ENCODE assay signal across 8 cellular contexts in genomic region chr17:35088911-35089845, GRCh38. TPM values are rescaled to one million over a fixed set of nuclear protein-coding genes. Genes with fewer than 3 reads are reported as not detected.
A peak's percentile ranks its signal among the peaks of the same experiment; 100 is the strongest.
DNase-seq lines count a peak whose midpoint lies in the region; ATAC-seq and TF ChIP-seq lines count a peak whose summit lies in the region.

No MANE protein-coding gene starts in this region.

- peak; percentile 57 for TF ChIP-seq POLR2A in GM18951 (IDR thresholded peaks at IDR 0.05; ENCODE audit: extremely low read depth, insufficient read depth, insufficient read length)

- intact Hi-C loops in activated CD4-positive, alpha-beta T cell treated with anti-CD3 and anti-CD28 coated beads for 36 hours (cut with DNase I, micrococcal nuclease), result loop anchor here (1.0 to 5.0 kb wide), 14 partner anchors 14 to 498 kb away; partner anchors contain the start of genes CCT6B (in 2 of the 2), LIG3 (in 2 of the 2), RAD51D (in 2 of the 2) and RFFL (in 2 of the 2)
- intact Hi-C loops in left colon (cut with DNase I, micrococcal nuclease), result no loop called here

- POLR2A ChIA-PET in activated CD4-positive, alpha-beta T cell treated with anti-CD3 and anti-CD28 coated beads for 36 hours (lab: Charles Lee), result interaction anchor here (0.6 to 1.3 kb wide), 7 partner anchors 16 to 70 kb away, joined by 3 to 10 read pairs (median 4); partner anchors contain the start of gene RAD51D

- DNase-seq in AML-193 (lab: John Stamatoyannopoulos, UW), result peak; percentile 83 to 85
- peak; percentile 50 for DNase-seq in NCI-H2227 treated with DMSO at 0.1 percent for 48 hours (lab: John Stamatoyannopoulos, UW)
- peak; percentile 95 for DNase-seq in activated CD4-positive, alpha-beta T cell treated with anti-CD3 and anti-CD28 coated beads for 36 hours
- peak; percentile 80 to 91 for DNase-seq in left colon
- peak; percentile 89 to 92 for DNase-seq in stimulated activated CD4-positive, alpha-beta T cell treated with anti-CD3 and anti-CD28 coated beads, Interleukin-2, amount 100 ng/mL, for 24 hours

- peaks cover 2% of the 10 kb centered on the region for H3K36me3 Mint-ChIP-seq in activated CD4-positive, alpha-beta T cell treated with anti-CD3 and anti-CD28 coated beads for 36 hours (ENCODE audit: low read depth)

- CTCF ChIA-PET in activated CD4-positive, alpha-beta T cell treated with anti-CD3 and anti-CD28 coated beads for 36 hours (lab: Charles Lee), result interaction anchor here (0.6 to 2.8 kb wide), 26 partner anchors 9 to 1513 kb away, joined by 3 to 34 read pairs (median 6); partner anchors contain the start of genes RAD51D and RFFL

- peaks cover 52% of the 10 kb centered on the region for H3K4me1 Mint-ChIP-seq in activated CD4-positive, alpha-beta T cell treated with anti-CD3 and anti-CD28 coated beads for 36 hours

- H3K27ac Mint-ChIP-seq in activated CD4-positive, alpha-beta T cell treated with anti-CD3 and anti-CD28 coated beads for 36 hours, result peak overlapping the region; percentile 97

- peak overlapping the region; percentile 89 for H3K4me3 Mint-ChIP-seq in activated CD4-positive, alpha-beta T cell treated with anti-CD3 and anti-CD28 coated beads for 36 hours

- H3K27me3 Mint-ChIP-seq in activated CD4-positive, alpha-beta T cell treated with anti-CD3 and anti-CD28 coated beads for 36 hours, result no peaks in the 10 kb centered on the region

- H3K9me3 Mint-ChIP-seq in activated CD4-positive, alpha-beta T cell treated with anti-CD3 and anti-CD28 coated beads for 36 hours (ENCODE audit: low read depth), result no peaks in the 10 kb centered on the region

- in situ Hi-C loops in GM18951 (cut with MboI; ENCODE audit: low sequenced_read_pairs, unreplicated experiment), result no loop called here

- ATAC-seq in HG03139 (IDR thresholded peaks at IDR 0.05; ENCODE audit: unreplicated experiment), result peak; percentile 60
- ATAC-seq in activated CD4-positive, alpha-beta T cell treated with anti-CD3 and anti-CD28 coated beads for 36 hours, result peak; percentile 77
- ATAC-seq in left colon, result peak; percentile 76

- peak overlapping the region; percentile 96 for H3K27ac ChIP-seq in cingulate gyrus (ENCODE audit: low read depth, low read length)

RNA-seq across cellular contexts. Expression of gene RFFL, which starts 25.7 kb away (rescaled TPM):
- 10 to 100 TPM; 19.2 to 22.9 TPM for total RNA-seq in activated CD4-positive, alpha-beta T cell treated with anti-CD3 and anti-CD28 coated beads for 36 hours
- 10 to 100 TPM; 53.4 to 60.8 TPM for total RNA-seq in left colon

RNA-seq across cellular contexts. Expression of gene RAD51D, which starts 30.5 kb away (rescaled TPM):
- 10 to 100 TPM; 19.9 to 31.8 TPM for total RNA-seq in activated CD4-positive, alpha-beta T cell treated with anti-CD3 and anti-CD28 coated beads for 36 hours
- 1 to 10 TPM; 8.8 to 8.9 TPM for total RNA-seq in left colon

RNA-seq across cellular contexts. Expression of gene FNDC8, which starts 32.2 kb away (rescaled TPM):
- not detected for total RNA-seq in activated CD4-positive, alpha-beta T cell treated with anti-CD3 and anti-CD28 coated beads for 36 hours
- total RNA-seq in left colon, result not detected

RNA-seq across cellular contexts. Expression of gene NLE1, which starts 52.9 kb away (rescaled TPM):
- total RNA-seq in activated CD4-positive, alpha-beta T cell treated with anti-CD3 and anti-CD28 coated beads for 36 hours, result 10 to 100 TPM; 38.1 to 40.6 TPM
- total RNA-seq in left colon, result 10 to 100 TPM in 1 of 2 donors, 1 to 10 TPM in 1; 7.8 to 10.5 TPM

RNA-seq across cellular contexts. Expression of gene UNC45B, which starts 58.4 kb away (rescaled TPM):
- under 1 TPM in 1 of 2 experiments, not detected in 1; 0.07 TPM for total RNA-seq in activated CD4-positive, alpha-beta T cell treated with anti-CD3 and anti-CD28 coated beads for 36 hours
- not detected for total RNA-seq in left colon

Comparison
In these comparisons a context has a peak if more than half of its experiments do, and no peak if none do; other contexts are left out.
1. Peak in every context shown above with its lines: DNase-seq, ATAC-seq and H3K27ac ChIP-seq.
2. intact Hi-C loops: an anchor here in activated CD4-positive, alpha-beta T cell treated with anti-CD3 and anti-CD28 coated beads for 36 hours (1.0 to 5.0 kb wide); none called in left colon.